In genomic region chr12:1204581-1205121, GRCh38 we compare ENCODE assay signal across 7 cellular contexts.
A peak's percentile ranks its signal among the peaks of the same experiment; 100 is the strongest.
DNase-seq lines count a peak whose midpoint lies in the region; ATAC-seq and TF ChIP-seq lines count a peak whose summit lies in the region.

No MANE protein-coding gene starts in this region.

- TF ChIP-seq POLR2A in tibial nerve (IDR thresholded peaks at IDR 0.05): no peak

- H3K27me3 ChIP-seq in SJSA1 (replicated peaks) (no peaks in the 10 kb centered on the region), heart right ventricle (no peaks in the 10 kb centered on the region), tibial nerve (no peaks in the 10 kb centered on the region), SJCRH30 (no peaks in the 10 kb centered on the region)

- H3K4me3 ChIP-seq in SJSA1 (peak overlapping the region; percentile 35), heart right ventricle (peak overlapping the region in 9 of 10 donors; percentile 32 to 58 (median 49)), tibial nerve (peak overlapping the region; percentile 10 to 42 (median 25)), SJCRH30 (no peak overlapping the region)

- no peaks in the 10 kb centered on the region for H3K36me3 ChIP-seq in SJSA1
- H3K36me3 ChIP-seq in heart right ventricle: peaks cover 0 to 3% (median 0%) of the 10 kb centered on the region in 9 donors
- H3K36me3 ChIP-seq in tibial nerve: no peaks in the 10 kb centered on the region
- no peaks in the 10 kb centered on the region; the same call in none of the 2 replicates for H3K36me3 ChIP-seq in SJCRH30

- no peaks in the 10 kb centered on the region for H3K9me3 ChIP-seq in SJSA1 (replicated peaks)
- H3K9me3 ChIP-seq in heart right ventricle: no peaks in the 10 kb centered on the region
- no peaks in the 10 kb centered on the region for H3K9me3 ChIP-seq in tibial nerve
- H3K9me3 ChIP-seq in SJCRH30 (replicated peaks): no peaks in the 10 kb centered on the region

- peak; percentile 71 for ATAC-seq in GM18858 (IDR thresholded peaks at IDR 0.05; ENCODE audit: unreplicated experiment)
- ATAC-seq in HG02623 (IDR thresholded peaks at IDR 0.05; ENCODE audit: unreplicated experiment): peak; percentile 81
- ATAC-seq in heart right ventricle: peak in 6 of 8 donors; percentile 23 to 71 (median 50)

- intact Hi-C loops in heart right ventricle (cut with DNase I): no loop called here

- no peak for TF ChIP-seq EP300 in tibial nerve (IDR thresholded peaks at IDR 0.05)

- TF ChIP-seq CTCF in heart right ventricle (IDR thresholded peaks at IDR 0.05) (no peak), tibial nerve (IDR thresholded peaks at IDR 0.05) (no peak)

- DNase-seq in SJSA1 (ENCODE audit: low read depth in 1 of 2, low spot score in 2 of 2): peak in 1 of 2 experiments; percentile 53
- DNase-seq in heart right ventricle: no peak
- DNase-seq in tibial nerve (ENCODE audit: low spot score in 2 of 2): no peak
- no peak for DNase-seq in SJCRH30
- no peak for DNase-seq in HuH-7 (ENCODE audit: low spot score)

- H3K27ac ChIP-seq in SJSA1 (peak overlapping the region; percentile 41), heart right ventricle (peak overlapping the region; percentile 29 to 89 (median 76)), tibial nerve (peak overlapping the region; percentile 17 to 83 (median 38)), SJCRH30 (no peak overlapping the region)

- 9% methylated on average over 6 of the region's 6 CpGs for WGBS in heart right ventricle, 2 donors
- WGBS in tibial nerve, 2 donors: 31 to 40% methylated on average over 6 of the region's 6 CpGs

- H3K4me1 ChIP-seq in SJSA1 (replicated peaks): peaks cover 17% of the 10 kb centered on the region
- peaks cover 0 to 49% (median 22%) of the 10 kb centered on the region in 9 donors for H3K4me1 ChIP-seq in heart right ventricle
- peaks cover 0 to 47% (median 15%) of the 10 kb centered on the region in 4 donors for H3K4me1 ChIP-seq in tibial nerve
- H3K4me1 ChIP-seq in SJCRH30: no peaks in the 10 kb centered on the region
